13 cellular contexts compared by ENCODE assay signal in the genomic region with DNA sequence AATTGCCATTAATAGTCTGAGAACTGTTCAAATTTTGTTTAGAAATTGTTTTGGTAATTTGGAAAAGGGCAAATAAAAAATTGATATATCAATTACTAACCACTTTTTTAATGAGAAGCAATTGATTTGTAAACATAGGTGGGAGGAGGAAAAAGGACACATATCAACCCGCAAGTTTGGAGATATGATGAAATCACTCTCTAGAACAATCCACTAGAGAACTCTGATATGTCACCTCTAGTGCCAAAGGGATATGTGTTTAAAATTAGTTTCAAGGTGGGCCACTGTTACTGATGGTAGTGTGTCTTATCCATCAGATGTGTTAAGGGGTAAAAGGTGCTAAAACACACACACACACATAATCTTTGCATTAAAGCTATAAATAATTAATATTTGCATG. TPM values are rescaled to one million over a fixed set of nuclear protein-coding genes. Genes with fewer than 3 reads are reported as not detected.
DNase-seq lines count a peak whose midpoint lies in the region; ATAC-seq and TF ChIP-seq lines count a peak whose summit lies in the region.
"Had no signal": no experiment of that assay in that cellular context is flagged by ENCODE, and none has a peak within 500 bp of the region (broad histone marks: within the 10 kb centered on the region; RNA-seq: fewer than 3 reads in every experiment).

No MANE protein-coding gene starts in this region.

- H3K27me3 ChIP-seq in liver (ENCODE audit: control insufficient read depth in 4 of 4, insufficient read depth in 4 of 4, low read length in 3 of 4) (no peaks in the 10 kb centered on the region), neural progenitor cell (no peaks in the 10 kb centered on the region), SJCRH30 (no peaks in the 10 kb centered on the region; the same call in 1 of the 2 replicates)
- H3K27me3 ChIP-seq: BE2C, BLaER1 had no signal

- H3K4me2 ChIP-seq in neural progenitor cell, result no peak overlapping the region
- H3K4me2 ChIP-seq: BLaER1 had no signal

- H3K9ac ChIP-seq in liver (ENCODE audit: low read depth in 1 of 2, low read length in 2 of 2) (no peak overlapping the region), neural progenitor cell (no peak overlapping the region)
- H3K9ac ChIP-seq: BLaER1 had no signal

- H3K9me3 ChIP-seq in liver (ENCODE audit: control insufficient read depth in 4 of 4, low read length in 3 of 4), result no peaks in the 10 kb centered on the region
- no peaks in the 10 kb centered on the region for H3K9me3 ChIP-seq in neural progenitor cell (ENCODE audit: low read depth)
- H3K9me3 ChIP-seq in SJCRH30 (replicated peaks), result no peaks in the 10 kb centered on the region
- H3K9me3 ChIP-seq: BE2C, BLaER1 had no signal

- H2AFZ ChIP-seq in neural progenitor cell (replicated peaks), result peak overlapping the region; percentile 41

- no peak for TF ChIP-seq CTCF in liver (IDR thresholded peaks at IDR 0.05; ENCODE audit: low read depth, low read length, missing input control)
- no peak for TF ChIP-seq CTCF in neural progenitor cell (IDR thresholded peaks at IDR 0.05)
- TF ChIP-seq CTCF in endothelial cell (IDR thresholded peaks at IDR 0.05; ENCODE audit: unreplicated experiment), result no peak

- H3K4me3 Mint-ChIP-seq in neural progenitor cell (no peak overlapping the region), endothelial cell (ENCODE audit: unreplicated experiment) (no peak overlapping the region)
- H3K4me3 Mint-ChIP-seq: CD14-positive monocyte; CD4-positive, alpha-beta memory T cell; CD4-positive, CD25-positive, alpha-beta regulatory T cell; CD8-positive, alpha-beta memory T cell had no signal

- H3K27me3 Mint-ChIP-seq in neural progenitor cell (ENCODE audit: insufficient read depth, low read depth) (no peaks in the 10 kb centered on the region), endothelial cell (ENCODE audit: unreplicated experiment) (peaks cover 2% of the 10 kb centered on the region)
- H3K27me3 Mint-ChIP-seq: CD4-positive, alpha-beta memory T cell; CD4-positive, CD25-positive, alpha-beta regulatory T cell; CD8-positive, alpha-beta memory T cell had no signal

- H3K27ac Mint-ChIP-seq in neural progenitor cell (no peak overlapping the region), endothelial cell (ENCODE audit: unreplicated experiment) (no peak overlapping the region)
- H3K27ac Mint-ChIP-seq: CD14-positive monocyte; CD4-positive, CD25-positive, alpha-beta regulatory T cell had no signal

- H3K27ac ChIP-seq in liver (ENCODE audit: low read depth in 1 of 2, low read length in 2 of 2) (peak overlapping the region; percentile 10 to 16), neural progenitor cell (no peak overlapping the region), SJCRH30 (no peak overlapping the region)
- H3K27ac ChIP-seq: BLaER1 had no signal

- H3K9me3 Mint-ChIP-seq in neural progenitor cell (no peaks in the 10 kb centered on the region), endothelial cell (ENCODE audit: unreplicated experiment) (no peaks in the 10 kb centered on the region)
- H3K9me3 Mint-ChIP-seq: CD14-positive monocyte; CD4-positive, alpha-beta memory T cell; CD4-positive, CD25-positive, alpha-beta regulatory T cell; CD8-positive, alpha-beta memory T cell had no signal

- no peak for TF ChIP-seq RAD21 in liver (IDR thresholded peaks at IDR 0.05)

- no peaks in the 10 kb centered on the region for H3K79me2 ChIP-seq in neural progenitor cell (ENCODE audit: low read depth)

- H3F3A ChIP-seq in neural progenitor cell (ENCODE audit: low read depth), result no peaks in the 10 kb centered on the region

- DNase-seq in left lobe of liver (ENCODE audit: low spot score) (no peak), neural progenitor cell (ENCODE audit: low spot score) (no peak), NCI-H146 (lab: John Stamatoyannopoulos, UW) (no peak), SJCRH30 (no peak), endothelial cell (ENCODE audit: low spot score) (no peak)
- DNase-seq: 8988T had no signal

- H3K4me1 ChIP-seq in liver (ENCODE audit: control insufficient read depth in 4 of 4, insufficient read depth in 4 of 4, low read length in 3 of 4) (peaks cover 0 to 29% (median 14%) of the 10 kb centered on the region in 4 donors), neural progenitor cell (no peaks in the 10 kb centered on the region), SJCRH30 (no peaks in the 10 kb centered on the region)
- H3K4me1 ChIP-seq: BE2C, BLaER1 had no signal

- peak; percentile 40 for ATAC-seq in left lobe of liver

- WGBS in liver, result 31% methylated on average over 1 of the region's 1 CpG

- H3K36me3 Mint-ChIP-seq in neural progenitor cell, result no peaks in the 10 kb centered on the region
- H3K36me3 Mint-ChIP-seq in endothelial cell (ENCODE audit: low read depth, unreplicated experiment), result no peaks in the 10 kb centered on the region

- peaks cover 2 to 5% (median 4%) of the 10 kb centered on the region in 4 donors for H3K36me3 ChIP-seq in liver (ENCODE audit: control insufficient read depth in 4 of 4, insufficient read depth in 3 of 4, low read depth in 1 of 4, low read length in 3 of 4)
- H3K36me3 ChIP-seq in neural progenitor cell, result no peaks in the 10 kb centered on the region
- no peaks in the 10 kb centered on the region for H3K36me3 ChIP-seq in SJCRH30
- H3K36me3 ChIP-seq: BE2C had no signal

- no peaks in the 10 kb centered on the region for H4K20me1 ChIP-seq in neural progenitor cell (ENCODE audit: low read depth)
- H4K20me1 ChIP-seq: BLaER1 had no signal

- H3K4me1 Mint-ChIP-seq in neural progenitor cell (no peaks in the 10 kb centered on the region), endothelial cell (ENCODE audit: unreplicated experiment) (peaks cover 2% of the 10 kb centered on the region)

- no peak overlapping the region for H3K4me3 ChIP-seq in liver (ENCODE audit: low read depth in 1 of 3, low read length in 3 of 3)
- H3K4me3 ChIP-seq in neural progenitor cell, result no peak overlapping the region
- H3K4me3 ChIP-seq in SJCRH30, result no peak overlapping the region
- H3K4me3 ChIP-seq: BLaER1 had no signal

TF ChIP-seq in liver, 16 proteins besides CTCF, POLR2A, EP300 and RAD21:
- TF ChIP-seq, protein P1, sequence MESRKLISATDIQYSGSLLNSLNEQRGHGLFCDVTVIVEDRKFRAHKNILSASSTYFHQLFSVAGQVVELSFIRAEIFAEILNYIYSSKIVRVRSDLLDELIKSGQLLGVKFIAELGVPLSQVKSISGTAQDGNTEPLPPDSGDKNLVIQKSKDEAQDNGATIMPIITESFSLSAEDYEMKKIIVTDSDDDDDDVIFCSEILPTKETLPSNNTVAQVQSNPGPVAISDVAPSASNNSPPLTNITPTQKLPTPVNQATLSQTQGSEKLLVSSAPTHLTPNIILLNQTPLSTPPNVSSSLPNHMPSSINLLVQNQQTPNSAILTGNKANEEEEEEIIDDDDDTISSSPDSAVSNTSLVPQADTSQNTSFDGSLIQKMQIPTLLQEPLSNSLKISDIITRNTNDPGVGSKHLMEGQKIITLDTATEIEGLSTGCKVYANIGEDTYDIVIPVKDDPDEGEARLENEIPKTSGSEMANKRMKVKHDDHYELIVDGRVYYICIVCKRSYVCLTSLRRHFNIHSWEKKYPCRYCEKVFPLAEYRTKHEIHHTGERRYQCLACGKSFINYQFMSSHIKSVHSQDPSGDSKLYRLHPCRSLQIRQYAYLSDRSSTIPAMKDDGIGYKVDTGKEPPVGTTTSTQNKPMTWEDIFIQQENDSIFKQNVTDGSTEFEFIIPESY (IDR thresholded peaks at IDR 0.05), result no peak
- TF ChIP-seq, protein P2, sequence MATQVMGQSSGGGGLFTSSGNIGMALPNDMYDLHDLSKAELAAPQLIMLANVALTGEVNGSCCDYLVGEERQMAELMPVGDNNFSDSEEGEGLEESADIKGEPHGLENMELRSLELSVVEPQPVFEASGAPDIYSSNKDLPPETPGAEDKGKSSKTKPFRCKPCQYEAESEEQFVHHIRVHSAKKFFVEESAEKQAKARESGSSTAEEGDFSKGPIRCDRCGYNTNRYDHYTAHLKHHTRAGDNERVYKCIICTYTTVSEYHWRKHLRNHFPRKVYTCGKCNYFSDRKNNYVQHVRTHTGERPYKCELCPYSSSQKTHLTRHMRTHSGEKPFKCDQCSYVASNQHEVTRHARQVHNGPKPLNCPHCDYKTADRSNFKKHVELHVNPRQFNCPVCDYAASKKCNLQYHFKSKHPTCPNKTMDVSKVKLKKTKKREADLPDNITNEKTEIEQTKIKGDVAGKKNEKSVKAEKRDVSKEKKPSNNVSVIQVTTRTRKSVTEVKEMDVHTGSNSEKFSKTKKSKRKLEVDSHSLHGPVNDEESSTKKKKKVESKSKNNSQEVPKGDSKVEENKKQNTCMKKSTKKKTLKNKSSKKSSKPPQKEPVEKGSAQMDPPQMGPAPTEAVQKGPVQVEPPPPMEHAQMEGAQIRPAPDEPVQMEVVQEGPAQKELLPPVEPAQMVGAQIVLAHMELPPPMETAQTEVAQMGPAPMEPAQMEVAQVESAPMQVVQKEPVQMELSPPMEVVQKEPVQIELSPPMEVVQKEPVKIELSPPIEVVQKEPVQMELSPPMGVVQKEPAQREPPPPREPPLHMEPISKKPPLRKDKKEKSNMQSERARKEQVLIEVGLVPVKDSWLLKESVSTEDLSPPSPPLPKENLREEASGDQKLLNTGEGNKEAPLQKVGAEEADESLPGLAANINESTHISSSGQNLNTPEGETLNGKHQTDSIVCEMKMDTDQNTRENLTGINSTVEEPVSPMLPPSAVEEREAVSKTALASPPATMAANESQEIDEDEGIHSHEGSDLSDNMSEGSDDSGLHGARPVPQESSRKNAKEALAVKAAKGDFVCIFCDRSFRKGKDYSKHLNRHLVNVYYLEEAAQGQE (IDR thresholded peaks at IDR 0.05), result no peak
- TF ChIP-seq, protein P3, sequence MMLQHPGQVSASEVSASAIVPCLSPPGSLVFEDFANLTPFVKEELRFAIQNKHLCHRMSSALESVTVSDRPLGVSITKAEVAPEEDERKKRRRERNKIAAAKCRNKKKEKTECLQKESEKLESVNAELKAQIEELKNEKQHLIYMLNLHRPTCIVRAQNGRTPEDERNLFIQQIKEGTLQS (IDR thresholded peaks at IDR 0.05), result no peak
- TF ChIP-seq HNF4G (IDR thresholded peaks at IDR 0.05), result no peak

RNA-seq across cellular contexts. Expression of a gene that starts 16.6 kb away (rescaled TPM):
- 9.4 TPM for total RNA-seq in left lobe of liver
- total RNA-seq in liver, result 10 to 100 TPM in 1 of 2 donors, 1 to 10 TPM in 1; 8.3 to 13.2 TPM
- polyA plus RNA-seq in liver, result 1 to 10 TPM; 5.5 to 7.6 TPM
- 0.09 and 0.79 TPM in 2 replicates for total RNA-seq in neural progenitor cell (ENCODE audit: low replicate concordance)
- not detected in 2 replicates for total RNA-seq in SJCRH30 (2014; rRNA removed; shearing (Covaris generic))
- 5.2 TPM for total RNA-seq in endothelial cell (ENCODE audit: unreplicated experiment)

RNA-seq across cellular contexts. Expression of a gene that starts 42.1 kb away (rescaled TPM):
- 7.3 TPM for total RNA-seq in left lobe of liver
- 10 to 100 TPM; 23.4 to 45.2 TPM for total RNA-seq in liver
- polyA plus RNA-seq in liver, result 10 to 100 TPM in 1 of 2 donors, 1 to 10 TPM in 1; 9.7 to 12.9 TPM
- total RNA-seq in neural progenitor cell (ENCODE audit: low replicate concordance), result 63.2 and 64.8 TPM in 2 replicates
- 3.3 and 3.8 TPM in 2 replicates for total RNA-seq in SJCRH30 (2014; rRNA removed; shearing (Covaris generic))
- 123 TPM for total RNA-seq in endothelial cell (ENCODE audit: unreplicated experiment)

RNA-seq across cellular contexts. Expression of a gene that starts 58.6 kb away (rescaled TPM):
- total RNA-seq in left lobe of liver (0.58 TPM), liver (under 1 TPM; 0.23 to 0.42 TPM), neural progenitor cell (ENCODE audit: low replicate concordance) (not detected in 2 replicates), endothelial cell (ENCODE audit: unreplicated experiment) (not detected)
- polyA plus RNA-seq in liver, result under 1 TPM; 0.10 to 0.23 TPM
- 1.1 and 3.6 TPM in 2 replicates for total RNA-seq in SJCRH30 (2014; rRNA removed; shearing (Covaris generic))
- total RNA-seq: CD4-positive, alpha-beta memory T cell; CD4-positive, CD25-positive, alpha-beta regulatory T cell; CD8-positive, alpha-beta memory T cell had no signal
- polyA plus RNA-seq: CD14-positive monocyte; CD4-positive, alpha-beta memory T cell; CD4-positive, CD25-positive, alpha-beta regulatory T cell; CD8-positive, alpha-beta memory T cell had no signal

Comparison
In these comparisons a context has a peak if more than half of its experiments do, and no peak if none do; other contexts are left out.
1. H3K27ac ChIP-seq: peak in liver (2 of 2); none in neural progenitor cell (single experiment) and SJCRH30 (single experiment).